ENCODE assay signal across 1 cellular context in genomic region chr2:134457353-134457752, GRCh38.
TF ChIP-seq lines count a peak whose summit lies in the region.

No MANE protein-coding gene starts in this region.

TF ChIP-seq in HepG2, 621 proteins besides CTCF, POLR2A, EP300 and RAD21 (continued from another document and continues in another):
- TF ChIP-seq IRF2 (CRISPR knock-in tag; IDR thresholded peaks at IDR 0.05) (no peak), ZNF446 (CRISPR knock-in tag; IDR thresholded peaks at IDR 0.05) (no peak), ZFP1 (CRISPR knock-in tag; IDR thresholded peaks at IDR 0.05) (no peak), ZBTB20 (CRISPR knock-in tag; IDR thresholded peaks at IDR 0.05; ENCODE audit: borderline replicate concordance, low read depth) (no peak), ZNF329 (CRISPR knock-in tag; IDR thresholded peaks at IDR 0.05; ENCODE audit: low read depth) (no peak), ZHX2 (IDR thresholded peaks at IDR 0.05; ENCODE audit: low read depth) (no peak), ZHX2 (CRISPR knock-in tag; IDR thresholded peaks at IDR 0.05; ENCODE audit: borderline replicate concordance) (no peak), PTBP1 (IDR thresholded peaks at IDR 0.05; ENCODE audit: low read depth, low read length, poor library complexity, severe bottlenecking) (no peak), CREB3 (CRISPR knock-in tag; IDR thresholded peaks at IDR 0.05) (no peak), FIP1L1 (IDR thresholded peaks at IDR 0.05; ENCODE audit: borderline replicate concordance, insufficient read depth, low read depth, low read length) (no peak), TP53 (CRISPR knock-in tag; conservative IDR thresholded peaks at IDR 0.05) (no peak), ZNF782 (CRISPR knock-in tag; IDR thresholded peaks at IDR 0.05; ENCODE audit: borderline replicate concordance) (no peak), ZNF646 (CRISPR knock-in tag; IDR thresholded peaks at IDR 0.05) (no peak), POLR2G (IDR thresholded peaks at IDR 0.05; ENCODE audit: low read depth, low read length) (0 out of 2 replicates have a peak, but pooled peaks have one; percentile 33), ZNF503 (CRISPR knock-in tag; IDR thresholded peaks at IDR 0.05) (no peak), ZNF562 (CRISPR knock-in tag; IDR thresholded peaks at IDR 0.05; ENCODE audit: borderline replicate concordance) (no peak), SAFB2 (CRISPR knock-in tag; IDR thresholded peaks at IDR 0.05; ENCODE audit: borderline replicate concordance, low read depth) (no peak), ZBTB7A (CRISPR knock-in tag; IDR thresholded peaks at IDR 0.05) (no peak), AKNA (CRISPR knock-in tag; IDR thresholded peaks at IDR 0.05; ENCODE audit: borderline replicate concordance) (no peak), YEATS4 (CRISPR knock-in tag; IDR thresholded peaks at IDR 0.05; ENCODE audit: borderline replicate concordance) (no peak), PCBP2 (optimal IDR thresholded peaks at IDR 0.05; ENCODE audit: low read depth, low read length, poor library complexity, severe bottlenecking) (no peak), HDAC6 (IDR thresholded peaks at IDR 0.05; ENCODE audit: low read depth, low read length) (no peak), KLF9 (CRISPR knock-in tag; IDR thresholded peaks at IDR 0.05; ENCODE audit: low read depth) (no peak), GPN1 (CRISPR knock-in tag; IDR thresholded peaks at IDR 0.05; ENCODE audit: borderline replicate concordance) (no peak), POLR2AphosphoS5 (IDR thresholded peaks at IDR 0.05; ENCODE audit: low read depth, low read length) (0 out of 2 replicates have a peak, but pooled peaks have one; percentile 39), FLYWCH1 (CRISPR knock-in tag; IDR thresholded peaks at IDR 0.05) (peak; percentile 45; the same call in 1 of the 2 replicates), STAT5B (CRISPR knock-in tag; IDR thresholded peaks at IDR 0.05) (no peak), ZNF670 (CRISPR knock-in tag; IDR thresholded peaks at IDR 0.05; ENCODE audit: borderline replicate concordance) (0 out of 2 replicates have a peak, but pooled peaks have one; percentile 0), ZNF282 (IDR thresholded peaks at IDR 0.05; ENCODE audit: partially characterized antibody) (no peak), ZNF615 (CRISPR knock-in tag; IDR thresholded peaks at IDR 0.05; ENCODE audit: borderline replicate concordance) (no peak), ZKSCAN1 (IDR thresholded peaks at IDR 0.05; ENCODE audit: low read length) (no peak)
